In genomic region chr2:42248846-42249245, GRCh38 we compare ENCODE assay signal across 19 cellular contexts.
"Had no signal": no experiment of that assay in that cellular context is flagged by ENCODE, and none has a peak within 500 bp of the region (broad histone marks: within the 10 kb centered on the region; RNA-seq: fewer than 3 reads in every experiment).

No MANE protein-coding gene starts in this region.

- H3K36me3 ChIP-seq: gastrocnemius medialis, sigmoid colon had no signal

- FAIRE-seq: urothelium cell line had no signal

- H3K27me3 ChIP-seq: esophagus muscularis mucosa, gastrocnemius medialis, hepatocyte, left lung, sigmoid colon had no signal

- ATAC-seq: effector memory CD8-positive, alpha-beta T cell; gastrocnemius medialis had no signal

- H3K27ac ChIP-seq: epithelial cell of prostate, esophagus muscularis mucosa, gastrocnemius medialis, psoas muscle, sigmoid colon had no signal

- H3K4me3 ChIP-seq: esophagus muscularis mucosa, gastrocnemius medialis, hepatocyte, left lung, lung, psoas muscle, sigmoid colon, smooth muscle cell had no signal

- DNase-seq: central memory CD4-positive, alpha-beta T cell; effector memory CD8-positive, alpha-beta T cell; gastrocnemius medialis; left lung; mesenchymal stem cell; midbrain; naive B cell; nephron progenitor cell; psoas muscle; retina; sigmoid colon; stimulated activated CD4-positive, alpha-beta T cell treated with anti-CD3 and anti-CD28 coated beads, Interleukin-2, amount 100 ng/mL, for 48 hours; stimulated activated naive CD4-positive, alpha-beta T cell treated with Interleukin-2 at 50 U/mL for 16 hours had no signal

- H3K9me3 ChIP-seq: esophagus muscularis mucosa, gastrocnemius medialis, left lung, psoas muscle, sigmoid colon had no signal
